Comparison of ENCODE assay signal across 8 cellular contexts in the genomic region with DNA sequence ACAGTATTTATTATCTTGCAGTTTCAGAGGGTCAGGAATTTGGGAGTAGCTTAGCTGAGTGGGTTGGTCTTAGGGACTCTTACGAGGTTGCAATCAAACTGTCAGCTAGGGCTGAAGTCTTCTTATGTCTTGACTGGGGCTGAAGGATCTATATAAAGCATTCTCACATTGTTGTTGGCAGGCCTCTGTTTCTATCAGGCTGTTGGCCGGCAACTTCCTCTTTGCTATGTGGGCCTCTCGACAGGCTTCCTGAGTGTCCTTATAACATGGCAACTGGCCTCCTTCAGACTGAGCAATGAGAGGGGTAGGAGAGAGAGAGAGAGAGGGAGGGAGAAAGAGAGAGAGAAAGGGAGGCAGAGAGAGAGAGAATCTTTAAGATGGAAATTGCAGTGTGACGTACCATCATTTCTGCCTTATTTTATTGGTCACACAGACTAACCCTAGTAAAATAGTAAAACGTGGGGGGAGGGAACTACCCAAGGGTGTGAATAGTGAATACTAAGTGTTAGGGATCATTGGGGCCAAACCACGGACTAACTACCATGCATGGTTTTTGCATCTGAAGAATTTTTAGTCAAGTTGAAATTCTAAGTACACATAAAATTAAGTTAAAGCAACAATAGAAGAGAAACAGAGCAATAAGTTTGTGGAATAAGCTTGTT. TPM values are rescaled to one million over a fixed set of nuclear protein-coding genes. Genes with fewer than 3 reads are reported as not detected.
DNase-seq lines count a peak whose midpoint lies in the region; ATAC-seq, FAIRE-seq and TF ChIP-seq lines count a peak whose summit lies in the region.

No MANE protein-coding gene starts in this region.

- peak overlapping the region; percentile 38 to 41 for H3K27ac Mint-ChIP-seq in natural killer cell treated with Interleukin-12 subunit alpha and Interleukin-12 subunit beta and Interleukin-15 and Interleukin-18, amount 100 ng/mL, for 72 hours

- H3K36me3 Mint-ChIP-seq in natural killer cell treated with Interleukin-12 subunit alpha and Interleukin-12 subunit beta and Interleukin-15 and Interleukin-18, amount 100 ng/mL, for 72 hours = no peaks in the 10 kb centered on the region

- peak overlapping the region; percentile 40 for H3K4me3 Mint-ChIP-seq in natural killer cell treated with Interleukin-12 subunit alpha and Interleukin-12 subunit beta and Interleukin-15 and Interleukin-18, amount 100 ng/mL, for 72 hours

- peaks cover 17% of the 10 kb centered on the region in 2 donors for H3K4me1 Mint-ChIP-seq in natural killer cell treated with Interleukin-12 subunit alpha and Interleukin-12 subunit beta and Interleukin-15 and Interleukin-18, amount 100 ng/mL, for 72 hours (ENCODE audit: low read depth in 2 of 2)

- H3K27me3 ChIP-seq in adrenal gland = no peaks in the 10 kb centered on the region

- H3K4me1 ChIP-seq in adrenal gland (replicated peaks in 1 of 2) = no peaks in the 10 kb centered on the region

- TF ChIP-seq CTCF in adrenal gland (IDR thresholded peaks at IDR 0.05) = no peak
- no peak for TF ChIP-seq CTCF in D721Med (IDR thresholded peaks at IDR 0.05; ENCODE audit: insufficient read depth, missing control alignments)

- no peaks in the 10 kb centered on the region for H3K9me3 ChIP-seq in adrenal gland (replicated peaks in 1 of 3)

- no peak for TF ChIP-seq POLR2A in adrenal gland (IDR thresholded peaks at IDR 0.05)

- H3K36me3 ChIP-seq in adrenal gland (replicated peaks in 1 of 2) = no peaks in the 10 kb centered on the region

- DNase-seq in adrenal gland (peak in 4 of 7 donors; percentile 7 to 21 (median 14)), D721Med (ENCODE audit: insufficient read length, low spot score) (no peak), NCI-H526 (lab: John Stamatoyannopoulos, UW) (no peak), AG08396 (ENCODE audit: low spot score) (no peak)
- DNase-seq in natural killer cell treated with Interleukin-12 subunit alpha and Interleukin-12 subunit beta and Interleukin-15 and Interleukin-18, amount 100 ng/mL, for 72 hours (ENCODE audit: low spot score) = no peak
- DNase-seq in stimulated activated naive CD8-positive, alpha-beta T cell treated with anti-CD3 and anti-CD28 coated beads, Interleukin-15, Interleukin-2, amounts not matched to agents 100 U/mL and 50 U/mL, for 24 hours = no peak

- no peaks in the 10 kb centered on the region for H3K9me3 Mint-ChIP-seq in natural killer cell treated with Interleukin-12 subunit alpha and Interleukin-12 subunit beta and Interleukin-15 and Interleukin-18, amount 100 ng/mL, for 72 hours

- no peak for FAIRE-seq in D721Med (lab: Jason Lieb, UNC)

- peak; percentile 66 for ATAC-seq in GM18519 (IDR thresholded peaks at IDR 0.05; ENCODE audit: low FRiP score, unreplicated experiment)
- peak; percentile 67 for ATAC-seq in HG03066 (IDR thresholded peaks at IDR 0.05; ENCODE audit: low read depth, unreplicated experiment)
- peak in 1 of 2 donors; percentile 60 for ATAC-seq in natural killer cell treated with Interleukin-12 subunit alpha and Interleukin-12 subunit beta and Interleukin-15 and Interleukin-18, amount 100 ng/mL, for 72 hours
- no peak for ATAC-seq in stimulated activated naive CD8-positive, alpha-beta T cell treated with anti-CD3 and anti-CD28 coated beads, Interleukin-15, Interleukin-2, amounts not matched to agents 100 U/mL and 50 U/mL, for 24 hours

- no peaks in the 10 kb centered on the region for H3K27me3 Mint-ChIP-seq in natural killer cell treated with Interleukin-12 subunit alpha and Interleukin-12 subunit beta and Interleukin-15 and Interleukin-18, amount 100 ng/mL, for 72 hours

- no peak overlapping the region for H3K4me3 ChIP-seq in adrenal gland

- no peak overlapping the region for H3K27ac ChIP-seq in adrenal gland

- intact Hi-C loops in adrenal gland (cut with DNase I) = no loop called here

- 55 to 62% (median 56%) methylated on average over 6 of the region's 6 CpGs for WGBS in adrenal gland, 4 donors

RNA-seq across cellular contexts. Expression of gene FGF7, which starts 16.1 kb away (rescaled TPM):
- 10 to 100 TPM in 2 of 8 donors, 1 to 10 TPM in 5, under 1 TPM in 1; 0.48 to 14.2 (median 6.4) TPM for total RNA-seq in adrenal gland
- 1 to 10 TPM; 4.2 to 7.8 (median 6.2) TPM for polyA plus RNA-seq in adrenal gland
- total RNA-seq in natural killer cell treated with Interleukin-12 subunit alpha and Interleukin-12 subunit beta and Interleukin-15 and Interleukin-18, amount 100 ng/mL, for 72 hours = not detected

Comparison
In these comparisons a context has a peak if more than half of its experiments do, and no peak if none do; other contexts are left out.
1. DNase-seq: peak in adrenal gland (4 of 7); none in natural killer cell treated with Interleukin-12 subunit alpha and Interleukin-12 subunit beta and Interleukin-15 and Interleukin-18, amount 100 ng/mL, for 72 hours (single experiment), D721Med (single experiment), stimulated activated naive CD8-positive, alpha-beta T cell treated with anti-CD3 and anti-CD28 coated beads, Interleukin-15, Interleukin-2, amounts not matched to agents 100 U/mL and 50 U/mL, for 24 hours (single experiment), NCI-H526 (0 of 2) and AG08396 (single experiment).